ENCODE assay signal across 2 cellular contexts in the genomic region with DNA sequence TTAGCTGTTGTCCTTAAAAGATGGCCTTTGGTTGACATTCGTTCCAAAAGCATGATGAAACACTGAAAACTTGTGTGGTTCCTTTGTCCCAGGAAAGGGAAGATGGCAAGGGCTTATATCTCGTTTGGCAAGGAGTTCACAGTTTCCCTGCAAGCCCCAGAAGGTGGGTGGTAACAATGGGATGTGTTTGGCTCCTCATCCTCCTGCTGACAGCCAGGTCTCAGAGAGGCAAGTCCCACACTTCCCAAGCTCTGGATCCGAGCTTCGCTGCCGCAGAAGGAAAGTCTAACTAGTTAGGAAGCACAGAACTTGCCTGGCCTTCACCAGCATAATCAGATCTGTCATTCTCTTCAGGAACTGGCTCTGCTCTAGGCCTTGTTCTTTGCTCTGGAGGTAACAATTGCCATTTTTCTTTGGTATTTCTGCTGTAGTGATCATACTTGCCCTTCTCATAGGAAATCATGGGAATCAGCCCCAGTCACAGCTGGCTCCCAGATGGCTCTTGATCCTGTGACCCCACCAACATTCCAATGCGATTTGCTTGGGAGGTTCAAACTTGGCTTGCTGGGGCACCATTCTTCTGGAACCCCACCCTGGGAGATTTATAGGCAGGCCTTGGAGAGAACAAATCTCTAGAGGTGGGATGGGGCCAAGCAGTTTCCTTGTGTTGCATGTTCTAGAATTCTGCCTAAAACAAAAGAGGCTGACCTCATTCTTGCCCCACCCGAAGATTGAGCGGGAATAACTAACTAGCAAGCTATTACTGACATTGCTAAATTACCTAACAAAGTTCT.
TF ChIP-seq lines count a peak whose summit lies in the region.

No MANE protein-coding gene starts in this region.

TF ChIP-seq in endothelial cell of umbilical vein, 7 proteins besides CTCF, POLR2A, EP300 and RAD21 (continued from another document):
- TF ChIP-seq MAX (IDR thresholded peaks at IDR 0.05; ENCODE audit: insufficient read depth, insufficient read length): no peak
- no peak for TF ChIP-seq EZH2 (IDR thresholded peaks at IDR 0.05; ENCODE audit: borderline replicate concordance, low read depth, low read length, severe bottlenecking)
- TF ChIP-seq JUN (IDR thresholded peaks at IDR 0.05; ENCODE audit: borderline replicate concordance, insufficient read depth, insufficient read length, low read depth): no peak
- no peak for TF ChIP-seq FOS (IDR thresholded peaks at IDR 0.05; ENCODE audit: borderline replicate concordance, insufficient read depth, low read length)
- no peak for TF ChIP-seq MYC (IDR thresholded peaks at IDR 0.05; ENCODE audit: low read depth, low read length)

TF ChIP-seq in liver, 16 proteins besides CTCF, POLR2A, EP300 and RAD21 (continued from another document):
- peak; percentile 49 for TF ChIP-seq NR2F2 (IDR thresholded peaks at IDR 0.05)
